ENCODE assay signal across 24 cellular contexts in the genomic region with DNA sequence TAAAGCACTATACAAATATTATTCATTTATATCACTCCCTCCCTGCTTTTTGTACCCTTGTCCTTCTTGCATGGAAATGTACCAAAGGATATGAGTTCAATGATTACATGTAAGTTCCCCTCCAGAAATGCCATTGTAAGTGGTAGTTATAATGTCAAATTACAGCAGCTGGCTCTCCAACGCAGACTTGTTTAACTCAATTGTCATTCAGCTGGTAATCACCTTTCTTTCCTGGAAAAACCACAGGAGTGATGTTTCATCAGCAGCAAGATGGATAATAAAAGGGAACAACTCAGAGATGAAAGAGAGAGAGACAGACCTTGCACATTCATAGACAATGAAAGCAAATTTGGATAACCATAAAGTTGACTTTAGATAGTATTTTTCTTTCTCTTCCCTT.
A peak's percentile ranks its signal among the peaks of the same experiment; 100 is the strongest.
DNase-seq lines count a peak whose midpoint lies in the region; ATAC-seq, FAIRE-seq and TF ChIP-seq lines count a peak whose summit lies in the region.
"Had no signal": no experiment of that assay in that cellular context is flagged by ENCODE, and none has a peak within 500 bp of the region (broad histone marks: within the 10 kb centered on the region; RNA-seq: fewer than 3 reads in every experiment).

No MANE protein-coding gene starts in this region.

- no peak overlapping the region for H3K27ac Mint-ChIP-seq in activated CD4-positive, alpha-beta T cell treated with anti-CD3 and anti-CD28 coated beads for 36 hours
- H3K27ac Mint-ChIP-seq: activated naive CD8-positive, alpha-beta T cell treated with anti-CD3 and anti-CD28 coated beads, Interleukin-2, amount 50 U/mL, for 24 hours; CD14-positive monocyte; GM23338; T-helper 1 cell treated with Interleukin-12 subunit alpha and Interleukin-12 subunit beta and Interleukin-4 antibody, amounts not matched to agents 30 μg/mL and 1 μg/mL, for 36 hours had no signal

- H2AFZ ChIP-seq in HepG2 (ENCODE audit: low read length) = no peak overlapping the region
- H2AFZ ChIP-seq: GM23338 had no signal

- no peak for TF ChIP-seq CTCF in upper lobe of left lung (IDR thresholded peaks at IDR 0.05)
- no peak for TF ChIP-seq CTCF in HepG2 (CRISPR knock-in tag; IDR thresholded peaks at IDR 0.05)

- H3K36me3 Mint-ChIP-seq in activated CD4-positive, alpha-beta T cell treated with anti-CD3 and anti-CD28 coated beads for 36 hours (ENCODE audit: low read depth) = no peaks in the 10 kb centered on the region
- H3K36me3 Mint-ChIP-seq: CD14-positive monocyte had no signal

- H3K9me3 ChIP-seq in upper lobe of left lung (no peaks in the 10 kb centered on the region), HepG2 (ENCODE audit: low read length) (peaks cover 92% of the 10 kb centered on the region)
- H3K9me3 ChIP-seq: body of pancreas, neutrophil, upper lobe of right lung had no signal

- no peak for TF ChIP-seq RAD21 in HepG2 (CRISPR knock-in tag; IDR thresholded peaks at IDR 0.05)

- intact Hi-C loops in left colon (cut with DNase I, micrococcal nuclease) = no loop called here
- intact Hi-C loops in HepG2 (cut with micrococcal nuclease; ENCODE audit: unreplicated experiment) = no loop called here
- intact Hi-C loops in activated CD4-positive, alpha-beta T cell treated with anti-CD3 and anti-CD28 coated beads for 36 hours (cut with DNase I, micrococcal nuclease) = no loop called here

- POLR2A ChIA-PET in HepG2 (lab: Yijun Ruan, JAX) = no interaction called here
- POLR2A ChIA-PET in activated CD4-positive, alpha-beta T cell treated with anti-CD3 and anti-CD28 coated beads for 36 hours (lab: Charles Lee) = no interaction called here

- CTCF ChIA-PET in HepG2 (lab: Yijun Ruan, JAX; ENCODE audit: low intra/inter-chr PET ratio, low total read pairs) = no interaction called here
- CTCF ChIA-PET in activated CD4-positive, alpha-beta T cell treated with anti-CD3 and anti-CD28 coated beads for 36 hours (lab: Charles Lee) = no interaction called here

- H3K4me3 ChIP-seq in upper lobe of left lung = no peak overlapping the region
- H3K4me3 ChIP-seq in HepG2 (replicated peaks in 1 of 3; ENCODE audit: insufficient read depth in 1 of 3, low read depth in 2 of 3, low read length in 3 of 3) = no peak overlapping the region
- H3K4me3 ChIP-seq: body of pancreas, GM23338, lung, skin epidermis, upper lobe of right lung had no signal

- ATAC-seq in left colon (peak; percentile 50), upper lobe of left lung (ENCODE audit: low FRiP score in 2 of 2) (no peak), HG03469 (IDR thresholded peaks at IDR 0.05; ENCODE audit: unreplicated experiment) (no peak), HepG2 (no peak)
- no peak for ATAC-seq in activated CD4-positive, alpha-beta T cell treated with anti-CD3 and anti-CD28 coated beads for 36 hours
- ATAC-seq: activated naive CD8-positive, alpha-beta T cell treated with anti-CD3 and anti-CD28 coated beads, Interleukin-2, amount 50 U/mL, for 24 hours; body of pancreas; GM23338; upper lobe of right lung had no signal

- no peak for TF ChIP-seq EP300 in upper lobe of left lung (IDR thresholded peaks at IDR 0.05)
- no peak for TF ChIP-seq EP300 in HepG2 (IDR thresholded peaks at IDR 0.05; ENCODE audit: low read depth in 2 of 2, low read length in 2 of 2)
- no peak for TF ChIP-seq EP300 in HepG2 (CRISPR knock-in tag; IDR thresholded peaks at IDR 0.05; ENCODE audit: borderline replicate concordance)

- H3K4me1 Mint-ChIP-seq in activated CD4-positive, alpha-beta T cell treated with anti-CD3 and anti-CD28 coated beads for 36 hours = no peaks in the 10 kb centered on the region
- H3K4me1 Mint-ChIP-seq: activated naive CD8-positive, alpha-beta T cell treated with anti-CD3 and anti-CD28 coated beads, Interleukin-2, amount 50 U/mL, for 24 hours; CD14-positive monocyte had no signal

- peaks cover 13% of the 10 kb centered on the region for H3K9me3 Mint-ChIP-seq in activated CD4-positive, alpha-beta T cell treated with anti-CD3 and anti-CD28 coated beads for 36 hours (ENCODE audit: low read depth)
- H3K9me3 Mint-ChIP-seq: GM23338 had no signal

- BruUV-seq in HepG2 (replicated peaks; lab: Mats Ljungman, UMichigan) = no TSS peak

- H3K27me3 ChIP-seq in upper lobe of left lung = no peaks in the 10 kb centered on the region
- no peaks in the 10 kb centered on the region for H3K27me3 ChIP-seq in HepG2 (ENCODE audit: control insufficient read depth in 1 of 2, insufficient read depth in 2 of 2, low read length in 2 of 2)
- H3K27me3 ChIP-seq: body of pancreas, neutrophil, upper lobe of right lung had no signal

- 44 to 76% methylated on average over 1 of the region's 1 CpG for WGBS in upper lobe of left lung, 2 donors
- 0% methylated on average over 1 of the region's 1 CpG for WGBS in HepG2 (ENCODE audit: low lambda C conversion rate)

- H3K36me3 ChIP-seq in upper lobe of left lung (no peaks in the 10 kb centered on the region), HepG2 (replicated peaks in 1 of 2; ENCODE audit: control insufficient read depth in 1 of 2, insufficient read depth in 2 of 2, low read length in 2 of 2) (no peaks in the 10 kb centered on the region)
- H3K36me3 ChIP-seq: neutrophil, upper lobe of right lung had no signal

- TF ChIP-seq POLR2A in upper lobe of left lung (IDR thresholded peaks at IDR 0.05) (no peak), HepG2 (IDR thresholded peaks at IDR 0.05; ENCODE audit: insufficient read depth in 1 of 2, low read depth in 2 of 2, low read length in 2 of 2) (no peak)

- in situ Hi-C loops in HepG2 (cut with HindIII; ENCODE audit: extremely low pct_ligation_motif_present, low pct_unique_long_range_greater_than_20kb) = no loop called here

- H3K9ac ChIP-seq in HepG2 (ENCODE audit: insufficient read depth, low read depth, low read length) = no peak overlapping the region

- no peaks in the 10 kb centered on the region for H3K27me3 Mint-ChIP-seq in activated CD4-positive, alpha-beta T cell treated with anti-CD3 and anti-CD28 coated beads for 36 hours
- H3K27me3 Mint-ChIP-seq: activated naive CD8-positive, alpha-beta T cell treated with anti-CD3 and anti-CD28 coated beads, Interleukin-2, amount 50 U/mL, for 24 hours had no signal

- H3K4me1 ChIP-seq in upper lobe of left lung = no peaks in the 10 kb centered on the region
- H3K4me1 ChIP-seq in HepG2 (ENCODE audit: insufficient read depth, low read length) = no peaks in the 10 kb centered on the region
- H3K4me1 ChIP-seq: body of pancreas, upper lobe of right lung had no signal

- H3K27ac ChIP-seq in upper lobe of left lung (no peak overlapping the region), HepG2 (ENCODE audit: extremely low read length, insufficient read depth, low read length) (no peak overlapping the region)
- H3K27ac ChIP-seq: body of pancreas, neutrophil, skin epidermis, upper lobe of right lung had no signal

- H3K4me2 ChIP-seq in HepG2 (ENCODE audit: low read depth, low read length) = no peak overlapping the region
- H3K4me2 ChIP-seq: GM23338 had no signal

- no peak overlapping the region for H3K4me3 Mint-ChIP-seq in activated CD4-positive, alpha-beta T cell treated with anti-CD3 and anti-CD28 coated beads for 36 hours
- H3K4me3 Mint-ChIP-seq: activated naive CD8-positive, alpha-beta T cell treated with anti-CD3 and anti-CD28 coated beads, Interleukin-2, amount 50 U/mL, for 24 hours; CD14-positive monocyte; GM23338; T-helper 1 cell treated with Interleukin-12 subunit alpha and Interleukin-12 subunit beta and Interleukin-4 antibody, amounts not matched to agents 30 μg/mL and 1 μg/mL, for 36 hours had no signal

- DNase-seq in NCI-H1417 (lab: John Stamatoyannopoulos, UW) (peak; percentile 21 to 93 (median 87)), NCI-H2081 treated with DMSO at 0.1 percent for 48 hours (lab: John Stamatoyannopoulos, UW) (peak; percentile 60), NCI-H510A treated with DMSO at 0.1 percent for 48 hours (lab: John Stamatoyannopoulos, UW) (peak; percentile 72), left colon (no peak), upper lobe of left lung (no peak), HepG2 (ENCODE audit: low spot score) (no peak)
- DNase-seq in activated CD4-positive, alpha-beta T cell treated with anti-CD3 and anti-CD28 coated beads for 36 hours = no peak
- DNase-seq: activated gamma-delta T cell; activated naive CD8-positive, alpha-beta T cell treated with anti-CD3 and anti-CD28 coated beads, Interleukin-2, amount 50 U/mL, for 24 hours; body of pancreas; cerebellar nuclear complex; head of caudate nucleus; kidney glomerular epithelial cell; NCI-H2171; substantia nigra; upper lobe of right lung had no signal

- no peak for FAIRE-seq in HepG2 (lab: Jason Lieb, UNC)
- FAIRE-seq: RCC 7860 had no signal

- H3K79me2 ChIP-seq in HepG2 (ENCODE audit: insufficient read depth, low read length) = no peaks in the 10 kb centered on the region

- no peaks in the 10 kb centered on the region for H4K20me1 ChIP-seq in HepG2 (ENCODE audit: insufficient read depth, low read length)

TF ChIP-seq in HepG2, 621 proteins besides CTCF, POLR2A, EP300 and RAD21:
- no peak for TF ChIP-seq ZBTB8A (CRISPR knock-in tag; IDR thresholded peaks at IDR 0.05; ENCODE audit: borderline replicate concordance, low read depth)
- no peak for TF ChIP-seq CHCHD3 (CRISPR knock-in tag; IDR thresholded peaks at IDR 0.05)
- no peak for TF ChIP-seq CAMTA2 (CRISPR knock-in tag; IDR thresholded peaks at IDR 0.05; ENCODE audit: borderline replicate concordance)
- TF ChIP-seq ZNF619 (CRISPR knock-in tag; IDR thresholded peaks at IDR 0.05) = no peak
- TF ChIP-seq SMAD9 (CRISPR knock-in tag; IDR thresholded peaks at IDR 0.05) = no peak
- TF ChIP-seq ZNF570 (CRISPR knock-in tag; IDR thresholded peaks at IDR 0.05; ENCODE audit: borderline replicate concordance) = no peak
- no peak for TF ChIP-seq RCOR2 (CRISPR knock-in tag; IDR thresholded peaks at IDR 0.05)
- TF ChIP-seq ZNF790 (CRISPR knock-in tag; IDR thresholded peaks at IDR 0.05; ENCODE audit: borderline replicate concordance) = no peak
- TF ChIP-seq ZNF337 (CRISPR knock-in tag; IDR thresholded peaks at IDR 0.05; ENCODE audit: borderline replicate concordance, low read depth) = no peak
- TF ChIP-seq, protein P1, sequence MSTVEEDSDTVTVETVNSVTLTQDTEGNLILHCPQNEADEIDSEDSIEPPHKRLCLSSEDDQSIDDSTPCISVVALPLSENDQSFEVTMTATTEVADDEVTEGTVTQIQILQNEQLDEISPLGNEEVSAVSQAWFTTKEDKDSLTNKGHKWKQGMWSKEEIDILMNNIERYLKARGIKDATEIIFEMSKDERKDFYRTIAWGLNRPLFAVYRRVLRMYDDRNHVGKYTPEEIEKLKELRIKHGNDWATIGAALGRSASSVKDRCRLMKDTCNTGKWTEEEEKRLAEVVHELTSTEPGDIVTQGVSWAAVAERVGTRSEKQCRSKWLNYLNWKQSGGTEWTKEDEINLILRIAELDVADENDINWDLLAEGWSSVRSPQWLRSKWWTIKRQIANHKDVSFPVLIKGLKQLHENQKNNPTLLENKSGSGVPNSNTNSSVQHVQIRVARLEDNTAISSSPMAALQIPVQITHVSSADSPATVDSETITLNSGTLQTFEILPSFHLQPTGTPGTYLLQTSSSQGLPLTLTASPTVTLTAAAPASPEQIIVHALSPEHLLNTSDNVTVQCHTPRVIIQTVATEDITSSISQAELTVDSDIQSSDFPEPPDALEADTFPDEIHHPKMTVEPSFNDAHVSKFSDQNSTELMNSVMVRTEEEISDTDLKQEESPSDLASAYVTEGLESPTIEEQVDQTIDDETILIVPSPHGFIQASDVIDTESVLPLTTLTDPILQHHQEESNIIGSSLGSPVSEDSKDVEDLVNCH (CRISPR knock-in tag; IDR thresholded peaks at IDR 0.05) = no peak

Comparison
In these comparisons a context has a peak if more than half of its experiments do, and no peak if none do; other contexts are left out.
1. DNase-seq: peak in NCI-H1417 (3 of 3), NCI-H2081 treated with DMSO at 0.1 percent for 48 hours (single experiment) and NCI-H510A treated with DMSO at 0.1 percent for 48 hours (single experiment); none in left colon (0 of 2), upper lobe of left lung (0 of 2), HepG2 (single experiment) and activated CD4-positive, alpha-beta T cell treated with anti-CD3 and anti-CD28 coated beads for 36 hours (single experiment).